1 cellular context compared by ENCODE assay signal in the genomic region with DNA sequence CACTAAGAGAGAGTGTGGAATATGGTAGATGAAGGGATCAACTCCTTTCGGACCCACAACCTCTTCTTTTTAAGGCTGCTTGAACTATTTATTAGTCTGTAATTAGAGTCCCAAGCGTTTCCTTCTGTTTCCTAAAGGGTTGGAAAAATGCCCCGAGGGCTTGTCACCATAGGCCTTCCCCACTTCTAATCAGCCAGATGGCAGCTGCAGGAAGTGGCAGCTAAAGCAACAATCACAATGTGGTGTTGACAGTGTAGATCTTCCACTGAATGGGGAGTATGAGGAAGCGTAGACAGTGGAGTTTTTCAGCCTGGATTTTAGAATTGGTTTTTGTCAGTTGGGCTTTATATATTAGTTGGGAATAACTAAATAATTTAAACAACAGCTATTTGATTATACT.
TF ChIP-seq lines count a peak whose summit lies in the region.

No MANE protein-coding gene starts in this region.

TF ChIP-seq in HEK293, 187 proteins besides CTCF, POLR2A, EP300 and RAD21 (continued from another document):
- TF ChIP-seq, protein P1, sequence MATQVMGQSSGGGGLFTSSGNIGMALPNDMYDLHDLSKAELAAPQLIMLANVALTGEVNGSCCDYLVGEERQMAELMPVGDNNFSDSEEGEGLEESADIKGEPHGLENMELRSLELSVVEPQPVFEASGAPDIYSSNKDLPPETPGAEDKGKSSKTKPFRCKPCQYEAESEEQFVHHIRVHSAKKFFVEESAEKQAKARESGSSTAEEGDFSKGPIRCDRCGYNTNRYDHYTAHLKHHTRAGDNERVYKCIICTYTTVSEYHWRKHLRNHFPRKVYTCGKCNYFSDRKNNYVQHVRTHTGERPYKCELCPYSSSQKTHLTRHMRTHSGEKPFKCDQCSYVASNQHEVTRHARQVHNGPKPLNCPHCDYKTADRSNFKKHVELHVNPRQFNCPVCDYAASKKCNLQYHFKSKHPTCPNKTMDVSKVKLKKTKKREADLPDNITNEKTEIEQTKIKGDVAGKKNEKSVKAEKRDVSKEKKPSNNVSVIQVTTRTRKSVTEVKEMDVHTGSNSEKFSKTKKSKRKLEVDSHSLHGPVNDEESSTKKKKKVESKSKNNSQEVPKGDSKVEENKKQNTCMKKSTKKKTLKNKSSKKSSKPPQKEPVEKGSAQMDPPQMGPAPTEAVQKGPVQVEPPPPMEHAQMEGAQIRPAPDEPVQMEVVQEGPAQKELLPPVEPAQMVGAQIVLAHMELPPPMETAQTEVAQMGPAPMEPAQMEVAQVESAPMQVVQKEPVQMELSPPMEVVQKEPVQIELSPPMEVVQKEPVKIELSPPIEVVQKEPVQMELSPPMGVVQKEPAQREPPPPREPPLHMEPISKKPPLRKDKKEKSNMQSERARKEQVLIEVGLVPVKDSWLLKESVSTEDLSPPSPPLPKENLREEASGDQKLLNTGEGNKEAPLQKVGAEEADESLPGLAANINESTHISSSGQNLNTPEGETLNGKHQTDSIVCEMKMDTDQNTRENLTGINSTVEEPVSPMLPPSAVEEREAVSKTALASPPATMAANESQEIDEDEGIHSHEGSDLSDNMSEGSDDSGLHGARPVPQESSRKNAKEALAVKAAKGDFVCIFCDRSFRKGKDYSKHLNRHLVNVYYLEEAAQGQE (tag by site-specific recombination; IDR thresholded peaks at IDR 0.05), result no peak
- TF ChIP-seq, protein P2, sequence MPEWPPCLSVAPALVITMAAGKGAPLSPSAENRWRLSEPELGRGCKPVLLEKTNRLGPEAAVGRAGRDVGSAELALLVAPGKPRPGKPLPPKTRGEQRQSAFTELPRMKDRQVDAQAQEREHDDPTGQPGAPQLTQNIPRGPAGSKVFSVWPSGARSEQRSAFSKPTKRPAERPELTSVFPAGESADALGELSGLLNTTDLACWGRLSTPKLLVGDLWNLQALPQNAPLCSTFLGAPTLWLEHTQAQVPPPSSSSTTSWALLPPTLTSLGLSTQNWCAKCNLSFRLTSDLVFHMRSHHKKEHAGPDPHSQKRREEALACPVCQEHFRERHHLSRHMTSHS (tag by site-specific recombination; IDR thresholded peaks at IDR 0.05), result no peak
- no peak for TF ChIP-seq ZNF571 (tag by site-specific recombination; IDR thresholded peaks at IDR 0.05)
- TF ChIP-seq ZNF362 (tag by site-specific recombination; IDR thresholded peaks at IDR 0.05), result no peak
- TF ChIP-seq ZNF629 (tag by site-specific recombination; IDR thresholded peaks at IDR 0.05), result no peak
- TF ChIP-seq SCRT2 (tag by site-specific recombination; IDR thresholded peaks at IDR 0.05), result no peak
- TF ChIP-seq ZNF660 (tag by site-specific recombination; IDR thresholded peaks at IDR 0.05), result peak; percentile 48; the same call in 1 of the 2 replicates
- TF ChIP-seq ZNF76 (tag by site-specific recombination; IDR thresholded peaks at IDR 0.05; ENCODE audit: borderline replicate concordance, low read depth), result no peak
- TF ChIP-seq MZF1 (tag by site-specific recombination; IDR thresholded peaks at IDR 0.05; ENCODE audit: borderline replicate concordance), result 0 out of 2 replicates have a peak, but pooled peaks have one; percentile 43
- TF ChIP-seq HOXA7 (CRISPR knock-in tag; IDR thresholded peaks at IDR 0.05; ENCODE audit: borderline replicate concordance), result no peak
- TF ChIP-seq ZNF37A (tag by site-specific recombination; IDR thresholded peaks at IDR 0.05), result no peak
- peak; percentile 58 for TF ChIP-seq FEZF1 (tag by site-specific recombination; IDR thresholded peaks at IDR 0.05)
- TF ChIP-seq GLI4 (tag by site-specific recombination; IDR thresholded peaks at IDR 0.05), result no peak
- 0 out of 2 replicates have a peak, but pooled peaks have one; percentile 13 for TF ChIP-seq PRDM10 (tag by site-specific recombination; IDR thresholded peaks at IDR 0.05)
- no peak for TF ChIP-seq ZFP3 (tag by site-specific recombination; IDR thresholded peaks at IDR 0.05; ENCODE audit: low read depth)
- TF ChIP-seq ZNF791 (tag by site-specific recombination; IDR thresholded peaks at IDR 0.05), result no peak
- TF ChIP-seq ZNF223 (tag by site-specific recombination; IDR thresholded peaks at IDR 0.05), result no peak
- TF ChIP-seq ZNF560 (tag by site-specific recombination; IDR thresholded peaks at IDR 0.05; ENCODE audit: borderline replicate concordance), result no peak
- TF ChIP-seq GLIS2 (tag by site-specific recombination; IDR thresholded peaks at IDR 0.05), result no peak
- TF ChIP-seq ZNF133 (tag by site-specific recombination; IDR thresholded peaks at IDR 0.05), result no peak
- TF ChIP-seq ZNF664 (tag by site-specific recombination; IDR thresholded peaks at IDR 0.05), result no peak
